ENCODE assay signal across 1 cellular context in genomic region chr14:39219075-39219499, GRCh38.
TF ChIP-seq lines count a peak whose summit lies in the region.

No MANE protein-coding gene starts in this region.

TF ChIP-seq in HepG2, 621 proteins besides CTCF, POLR2A, EP300 and RAD21 (continued from another document and continues in another):
- TF ChIP-seq MLX (CRISPR knock-in tag; IDR thresholded peaks at IDR 0.05) (peak; percentile 78), PRDM4 (CRISPR knock-in tag; IDR thresholded peaks at IDR 0.05; ENCODE audit: borderline replicate concordance) (no peak), SP4 (CRISPR knock-in tag; IDR thresholded peaks at IDR 0.05) (no peak), ZBTB3 (CRISPR knock-in tag; IDR thresholded peaks at IDR 0.05; ENCODE audit: borderline replicate concordance, low read depth) (no peak; the same call in 1 of the 2 replicates), ZNF234 (CRISPR knock-in tag; conservative IDR thresholded peaks at IDR 0.05) (no peak), ZNF564 (CRISPR knock-in tag; IDR thresholded peaks at IDR 0.05) (no peak), ZBTB37 (CRISPR knock-in tag; IDR thresholded peaks at IDR 0.05) (no peak), MBD4 (IDR thresholded peaks at IDR 0.05; ENCODE audit: borderline replicate concordance, low read length) (no peak), SMC3 (IDR thresholded peaks at IDR 0.05; ENCODE audit: low read length) (no peak), ZFP36L2 (CRISPR knock-in tag; IDR thresholded peaks at IDR 0.05) (peak; percentile 24; the same call in 1 of the 2 replicates), ZNF552 (CRISPR knock-in tag; IDR thresholded peaks at IDR 0.05; ENCODE audit: borderline replicate concordance) (no peak), ZMYM3 (CRISPR knock-in tag; IDR thresholded peaks at IDR 0.05) (peak; percentile 63; the same call in 1 of the 2 replicates), ZNF678 (CRISPR knock-in tag; IDR thresholded peaks at IDR 0.05) (no peak), TCF7 (IDR thresholded peaks at IDR 0.05; ENCODE audit: low read depth) (no peak), ATF1 (CRISPR knock-in tag; IDR thresholded peaks at IDR 0.05) (no peak), ZNF737 (CRISPR knock-in tag; IDR thresholded peaks at IDR 0.05; ENCODE audit: borderline replicate concordance) (no peak), ZNF644 (CRISPR knock-in tag; IDR thresholded peaks at IDR 0.05; ENCODE audit: low read depth) (peak; percentile 64; the same call in 1 of the 2 replicates), HHEX (CRISPR knock-in tag; IDR thresholded peaks at IDR 0.05) (no peak), ZBED4 (CRISPR knock-in tag; IDR thresholded peaks at IDR 0.05; ENCODE audit: borderline replicate concordance) (no peak), TMF1 (CRISPR knock-in tag; IDR thresholded peaks at IDR 0.05; ENCODE audit: low read depth) (no peak), EED (CRISPR knock-in tag; IDR thresholded peaks at IDR 0.05) (no peak), ZNF879 (CRISPR knock-in tag; IDR thresholded peaks at IDR 0.05) (no peak), ZHX2 (IDR thresholded peaks at IDR 0.05; ENCODE audit: low read depth) (no peak), ZHX2 (CRISPR knock-in tag; IDR thresholded peaks at IDR 0.05; ENCODE audit: borderline replicate concordance) (no peak), ZNF7 (CRISPR knock-in tag; IDR thresholded peaks at IDR 0.05) (no peak), ZFP90 (CRISPR knock-in tag; IDR thresholded peaks at IDR 0.05; ENCODE audit: borderline replicate concordance) (0 out of 2 replicates have a peak, but pooled peaks have one; percentile 53), TBP (CRISPR knock-in tag; IDR thresholded peaks at IDR 0.05) (0 out of 2 replicates have a peak, but pooled peaks have one; percentile 54), MED8 (CRISPR knock-in tag; IDR thresholded peaks at IDR 0.05; ENCODE audit: insufficient replicate concordance) (no peak), ASH2L (IDR thresholded peaks at IDR 0.05; ENCODE audit: insufficient read length, low read depth, low read length) (no peak), YEATS4 (CRISPR knock-in tag; IDR thresholded peaks at IDR 0.05; ENCODE audit: borderline replicate concordance) (no peak), ZNF878 (CRISPR knock-in tag; IDR thresholded peaks at IDR 0.05) (no peak), IRX3 (CRISPR knock-in tag; IDR thresholded peaks at IDR 0.05; ENCODE audit: borderline replicate concordance, low read depth) (no peak), ISL2 (CRISPR knock-in tag; IDR thresholded peaks at IDR 0.05) (no peak), ARID3A (IDR thresholded peaks at IDR 0.05; ENCODE audit: low read depth, low read length) (no peak), YEATS2 (CRISPR knock-in tag; IDR thresholded peaks at IDR 0.05; ENCODE audit: borderline replicate concordance) (no peak; the same call in 1 of the 2 replicates), ARID4A (CRISPR knock-in tag; IDR thresholded peaks at IDR 0.05; ENCODE audit: borderline replicate concordance) (no peak), IKZF1 (IDR thresholded peaks at IDR 0.05) (no peak), E2F1 (CRISPR knock-in tag; IDR thresholded peaks at IDR 0.05) (no peak), ZNF160 (CRISPR knock-in tag; IDR thresholded peaks at IDR 0.05) (no peak), ZC3H13 (CRISPR knock-in tag; IDR thresholded peaks at IDR 0.05) (no peak), ZNF709 (CRISPR knock-in tag; IDR thresholded peaks at IDR 0.05) (no peak), NR1H2 (CRISPR knock-in tag; IDR thresholded peaks at IDR 0.05; ENCODE audit: borderline replicate concordance, low read depth) (no peak), ZNF75D (CRISPR knock-in tag; IDR thresholded peaks at IDR 0.05; ENCODE audit: borderline replicate concordance) (no peak)
